Comparison of ENCODE assay signal across 9 cellular contexts in genomic region chr9:2570615-2571479, GRCh38. TPM values are rescaled to one million over a fixed set of nuclear protein-coding genes. Genes with fewer than 3 reads are reported as not detected.
DNase-seq lines count a peak whose midpoint lies in the region; ATAC-seq, FAIRE-seq and TF ChIP-seq lines count a peak whose summit lies in the region.
"Had no signal": no experiment of that assay in that cellular context is flagged by ENCODE, and none has a peak within 500 bp of the region (broad histone marks: within the 10 kb centered on the region; RNA-seq: fewer than 3 reads in every experiment).

No MANE protein-coding gene starts in this region.

- no peak overlapping the region for H3K4me3 ChIP-seq in astrocyte of the cerebellum (ENCODE audit: low read depth, low read length)
- no peak overlapping the region for H3K4me3 ChIP-seq in HepG2 (replicated peaks in 1 of 3; ENCODE audit: insufficient read depth in 1 of 3, low read depth in 2 of 3, low read length in 3 of 3)
- H3K4me3 ChIP-seq in H7 (ENCODE audit: insufficient read depth, low read depth, low read length): no peak overlapping the region

- no peak overlapping the region for H3K9ac ChIP-seq in HepG2 (ENCODE audit: insufficient read depth, low read depth, low read length)

- no peak overlapping the region for H2AFZ ChIP-seq in HepG2 (ENCODE audit: low read length)

- no peak overlapping the region for H3K27ac ChIP-seq in HepG2 (ENCODE audit: extremely low read length, insufficient read depth, low read length)

- no peak overlapping the region; the same call in 1 of the 2 replicates for H3K4me2 ChIP-seq in HepG2 (ENCODE audit: low read depth, low read length)

- TF ChIP-seq EP300 in HepG2 (IDR thresholded peaks at IDR 0.05; ENCODE audit: low read depth in 2 of 2, low read length in 2 of 2) (no peak), HepG2 (CRISPR knock-in tag; IDR thresholded peaks at IDR 0.05; ENCODE audit: borderline replicate concordance) (no peak)

- intact Hi-C loops in HepG2 (cut with micrococcal nuclease; ENCODE audit: unreplicated experiment): no loop called here

- H3K36me3 ChIP-seq in HepG2 (replicated peaks in 1 of 2; ENCODE audit: control insufficient read depth in 1 of 2, insufficient read depth in 2 of 2, low read length in 2 of 2) (no peaks in the 10 kb centered on the region), H7 (replicated peaks; ENCODE audit: control insufficient read depth, insufficient read depth, low read length) (no peaks in the 10 kb centered on the region)

- 0 out of 2 replicates have a peak, but pooled peaks cover 4% of the 10 kb centered on the region for H3K4me1 ChIP-seq in HepG2 (ENCODE audit: insufficient read depth, low read length)

- H4K20me1 ChIP-seq in HepG2 (ENCODE audit: insufficient read depth, low read length): no peaks in the 10 kb centered on the region

- no peaks in the 10 kb centered on the region for H3K9me3 ChIP-seq in HepG2 (ENCODE audit: low read length)

- TF ChIP-seq POLR2A in HepG2 (IDR thresholded peaks at IDR 0.05; ENCODE audit: insufficient read depth in 1 of 2, low read depth in 2 of 2, low read length in 2 of 2): no peak

- no peaks in the 10 kb centered on the region for H3K79me2 ChIP-seq in HepG2 (ENCODE audit: insufficient read depth, low read length)

- in situ Hi-C loops in astrocyte of the cerebellum (cut with HindIII; ENCODE audit: low sequenced_read_pairs) (no loop called here), HepG2 (cut with HindIII; ENCODE audit: extremely low pct_ligation_motif_present, low pct_unique_long_range_greater_than_20kb) (no loop called here)

- no peak for TF ChIP-seq RAD21 in HepG2 (CRISPR knock-in tag; IDR thresholded peaks at IDR 0.05)

- TF ChIP-seq CTCF in astrocyte of the cerebellum (IDR thresholded peaks at IDR 0.05; ENCODE audit: low read depth, low read length, missing control alignments): no peak
- no peak for TF ChIP-seq CTCF in HepG2 (CRISPR knock-in tag; IDR thresholded peaks at IDR 0.05)

- POLR2A ChIA-PET in HepG2 (lab: Yijun Ruan, JAX): no interaction called here

- DNase-seq in AG20443 (ENCODE audit: low spot score) (peak; percentile 11), NCI-H2227 treated with DMSO at 0.1 percent for 48 hours (lab: John Stamatoyannopoulos, UW) (peak; percentile 11), astrocyte of the cerebellum (ENCODE audit: low read depth) (peak; percentile 48), HepG2 (ENCODE audit: low spot score) (peak; percentile 41), stromal cell of bone marrow (ENCODE audit: low read depth) (peak; percentile 36), H7 (no peak)

- 4% methylated on average over 7 of the region's 7 CpGs for WGBS in HepG2 (ENCODE audit: low lambda C conversion rate)

- no peak for FAIRE-seq in HepG2 (lab: Jason Lieb, UNC)
- FAIRE-seq: GM18507 had no signal

- no TSS peak for BruUV-seq in HepG2 (replicated peaks; lab: Mats Ljungman, UMichigan)

- peak; percentile 78 for ATAC-seq in GM18520 (IDR thresholded peaks at IDR 0.05; ENCODE audit: unreplicated experiment)
- peak; percentile 86 for ATAC-seq in HG03108 (IDR thresholded peaks at IDR 0.05; ENCODE audit: unreplicated experiment)
- peak; percentile 70 for ATAC-seq in HepG2

- CTCF ChIA-PET in HepG2 (lab: Yijun Ruan, JAX; ENCODE audit: low intra/inter-chr PET ratio, low total read pairs): no interaction called here

- H3K27me3 ChIP-seq in HepG2 (ENCODE audit: control insufficient read depth in 1 of 2, insufficient read depth in 2 of 2, low read length in 2 of 2) (no peaks in the 10 kb centered on the region), H7 (ENCODE audit: control insufficient read depth, insufficient read depth, low read length) (no peaks in the 10 kb centered on the region)

TF ChIP-seq in HepG2, 621 proteins besides CTCF, POLR2A, EP300 and RAD21:
- TF ChIP-seq RORA (CRISPR knock-in tag; IDR thresholded peaks at IDR 0.05) (no peak), ZFP36L2 (CRISPR knock-in tag; IDR thresholded peaks at IDR 0.05) (no peak), TFDP2 (CRISPR knock-in tag; IDR thresholded peaks at IDR 0.05) (no peak), BHLHE40 (IDR thresholded peaks at IDR 0.05; ENCODE audit: low read length) (no peak), RARA (CRISPR knock-in tag; IDR thresholded peaks at IDR 0.05) (peak; percentile 45), ZMAT5 (CRISPR knock-in tag; IDR thresholded peaks at IDR 0.05; ENCODE audit: borderline replicate concordance, low read depth) (no peak), NFIC (IDR thresholded peaks at IDR 0.05; ENCODE audit: low read length) (peak; percentile 31; the same call in 1 of the 2 replicates), NR2F6 (IDR thresholded peaks at IDR 0.05) (no peak), NR2F6 (CRISPR knock-in tag; IDR thresholded peaks at IDR 0.05) (no peak), RXRB (CRISPR knock-in tag; IDR thresholded peaks at IDR 0.05; ENCODE audit: borderline replicate concordance) (peak; percentile 38; the same call in 1 of the 2 replicates), PPARG (CRISPR knock-in tag; conservative IDR thresholded peaks at IDR 0.05) (peak; percentile 68), TBL1XR1 (IDR thresholded peaks at IDR 0.05; ENCODE audit: borderline replicate concordance, low read length, partially characterized antibody) (no peak)

RNA-seq across cellular contexts. Expression of gene VLDLR, which starts 50.7 kb away (rescaled TPM):
- total RNA-seq in HepG2 (2016; rRNA removed; fragmentation: Illumina TruSeq; extraction: Trizol): 3.4 TPM in 2 replicates
- 0.20 and 0.35 TPM in 2 replicates for total RNA-seq in HepG2 (2016; cell fraction: cytosol; rRNA removed; fragmentation: Illumina TruSeq; extraction: Trizol; ENCODE audit: low read depth)
- 2.9 and 3.7 TPM in 2 replicates for total RNA-seq in HepG2 (2016; cell fraction: insoluble cytoplasmic fraction; rRNA removed; fragmentation: Illumina TruSeq; extraction: Trizol)
- 1.8 and 1.9 TPM in 2 replicates for total RNA-seq in HepG2 (2016; cell fraction: membrane; rRNA removed; fragmentation: Illumina TruSeq; extraction: Trizol)
- 8.9 and 9.7 TPM in 2 replicates for total RNA-seq in HepG2 (2016; cell fraction: nucleus; rRNA removed; fragmentation: Illumina TruSeq; extraction: Trizol)
- 10.5 and 10.6 TPM in 2 replicates for polyA plus RNA-seq in HepG2 (2011; rRNA removed)
- 5.3 and 8.4 TPM in 2 replicates for polyA plus RNA-seq in HepG2 (2011; cell fraction: cytosol; rRNA removed)
- 10.6 and 11.0 TPM in 2 replicates for polyA plus RNA-seq in HepG2 (2011; cell fraction: nucleus; rRNA removed)
- polyA plus RNA-seq in HepG2 (2012): 4.7 and 13.5 TPM in 2 replicates
- polyA plus RNA-seq in HepG2 (2016; cell fraction: cytosol; fragmentation: Illumina TruSeq; extraction: Trizol; ENCODE audit: low read depth): 0.22 and 0.32 TPM in 2 replicates
- 2.9 and 3.0 TPM in 2 replicates for polyA plus RNA-seq in HepG2 (2016; cell fraction: insoluble cytoplasmic fraction; fragmentation: Illumina TruSeq; extraction: Trizol; ENCODE audit: low read depth)
- 0.66 and 1.0 TPM in 2 replicates for polyA plus RNA-seq in HepG2 (2016; cell fraction: membrane; fragmentation: Illumina TruSeq; extraction: Trizol; ENCODE audit: low read depth)
- polyA plus RNA-seq in HepG2 (2016; cell fraction: nucleus; fragmentation: Illumina TruSeq; extraction: Trizol; ENCODE audit: insufficient read depth, low read depth): 10.6 and 10.7 TPM in 2 replicates
- 2.5 and 13.3 TPM in 2 replicates for polyA minus RNA-seq in HepG2 (2011; rRNA and poly(A)+ RNA removed; ENCODE audit: low replicate concordance)
- 7.5 and 11.8 TPM in 2 replicates for polyA minus RNA-seq in HepG2 (2011; cell fraction: cytosol; rRNA and poly(A)+ RNA removed)
- 8.0 and 16.2 TPM in 2 replicates for polyA minus RNA-seq in HepG2 (2011; cell fraction: nucleus; rRNA and poly(A)+ RNA removed)
- 13.5 and 21.7 TPM in 2 replicates for total RNA-seq in H7 (2014; rRNA removed; shearing (Covaris generic))
